In genomic region chr7:74092964-74093339, GRCh38 we compare ENCODE assay signal across 8 cellular contexts. TPM values are rescaled to one million over a fixed set of nuclear protein-coding genes. Genes with fewer than 3 reads are reported as not detected.
DNase-seq lines count a peak whose midpoint lies in the region; ATAC-seq and TF ChIP-seq lines count a peak whose summit lies in the region.

No MANE protein-coding gene starts in this region.

- H3K4me1 Mint-ChIP-seq in activated B cell treated with CpG ODN at 0.5 μM for 24 hours: peaks cover 41% of the 10 kb centered on the region
- H3K4me1 Mint-ChIP-seq in progenitor cell of endocrine pancreas (ENCODE audit: low read depth): peaks cover 9% of the 10 kb centered on the region

- H3K4me3 ChIP-seq in AG04450 (ENCODE audit: low read depth, low read length) (no peak overlapping the region), uterus (no peak overlapping the region)

- peaks cover 22% of the 10 kb centered on the region for H3K36me3 Mint-ChIP-seq in activated B cell treated with CpG ODN at 0.5 μM for 24 hours (ENCODE audit: low read depth)
- H3K36me3 Mint-ChIP-seq in progenitor cell of endocrine pancreas (ENCODE audit: insufficient read depth): peaks cover 16% of the 10 kb centered on the region

- TF ChIP-seq CTCF in AG04450 (IDR thresholded peaks at IDR 0.05; ENCODE audit: low read depth, low read length): no peak
- no peak for TF ChIP-seq CTCF in activated B cell treated with CpG ODN at 0.5 μM for 24 hours (IDR thresholded peaks at IDR 0.05)
- no peak for TF ChIP-seq CTCF in uterus (IDR thresholded peaks at IDR 0.05)
- TF ChIP-seq CTCF in progenitor cell of endocrine pancreas (IDR thresholded peaks at IDR 0.05; ENCODE audit: unreplicated experiment): no peak

- intact Hi-C loops in activated B cell treated with CpG ODN at 0.5 μM for 24 hours (cut with micrococcal nuclease): no loop called here
- intact Hi-C loops in uterus (cut with DNase I; ENCODE audit: low total_unique reads): no loop called here

- no peaks in the 10 kb centered on the region for H3K36me3 ChIP-seq in uterus

- POLR2A ChIA-PET in AG04450 (lab: Yijun Ruan, JAX): interaction anchor here (0.7 to 1.5 kb wide), 2 partner anchors 9 to 14 kb away, joined by 4 to 9 read pairs; partner anchors contain the start of gene LIMK1
- POLR2A ChIA-PET in activated B cell treated with CpG ODN at 0.5 μM for 24 hours (lab: Charles Lee): interaction anchor here (0.5 to 4.2 kb wide), 6 partner anchors 8 to 81 kb away, joined by 4 to 59 read pairs (median 9); partner anchors contain the start of genes EIF4H and LIMK1

- DNase-seq in AG04450 (ENCODE audit: low read depth, low spot score) (no peak), activated B cell treated with CpG ODN at 0.5 μM for 24 hours (no peak), left lobe of liver (ENCODE audit: low spot score) (no peak), uterus (peak; percentile 42 to 48), LoVo (ENCODE audit: low spot score) (no peak), progenitor cell of endocrine pancreas (ENCODE audit: low spot score, unreplicated experiment) (no peak)

- H3K27me3 Mint-ChIP-seq in activated B cell treated with CpG ODN at 0.5 μM for 24 hours: no peaks in the 10 kb centered on the region
- H3K27me3 Mint-ChIP-seq in progenitor cell of endocrine pancreas: no peaks in the 10 kb centered on the region

- H3K9me3 Mint-ChIP-seq in activated B cell treated with CpG ODN at 0.5 μM for 24 hours: peaks cover 2% of the 10 kb centered on the region
- H3K9me3 Mint-ChIP-seq in progenitor cell of endocrine pancreas (ENCODE audit: low read depth): no peaks in the 10 kb centered on the region

- ATAC-seq in GM19023 (IDR thresholded peaks at IDR 0.05; ENCODE audit: unreplicated experiment) (peak; percentile 69), HG03060 (IDR thresholded peaks at IDR 0.05; ENCODE audit: low read depth, unreplicated experiment) (peak; percentile 38), activated B cell treated with CpG ODN at 0.5 μM for 24 hours (ENCODE audit: low read depth) (peak; percentile 23), left lobe of liver (peak; percentile 52)

- CTCF ChIA-PET in AG04450 (lab: Charles Lee) (no interaction called here), activated B cell treated with CpG ODN at 0.5 μM for 24 hours (lab: Charles Lee) (interaction anchor here (1.1 kb wide), 1 partner anchor 8 kb away, joined by 3 read pairs; no protein-coding TSS in a partner anchor)

- peak overlapping the region; percentile 90 for H3K4me3 Mint-ChIP-seq in activated B cell treated with CpG ODN at 0.5 μM for 24 hours
- H3K4me3 Mint-ChIP-seq in progenitor cell of endocrine pancreas (ENCODE audit: low read depth): no peak overlapping the region

- peaks cover 23% of the 10 kb centered on the region for H3K9me3 ChIP-seq in AG04450 (ENCODE audit: control insufficient read depth, insufficient read depth, low read length)
- H3K9me3 ChIP-seq in uterus: no peaks in the 10 kb centered on the region

- no peak for TF ChIP-seq POLR2A in uterus (IDR thresholded peaks at IDR 0.05)

- H3K27ac Mint-ChIP-seq in activated B cell treated with CpG ODN at 0.5 μM for 24 hours: peak overlapping the region; percentile 95
- H3K27ac Mint-ChIP-seq in progenitor cell of endocrine pancreas: no peak overlapping the region

- H3K4me1 ChIP-seq in uterus: peaks cover 0 to 6% of the 10 kb centered on the region in 2 donors

- peak overlapping the region; percentile 90 for H3K27ac ChIP-seq in AG04450 (ENCODE audit: low read depth, low read length)
- H3K27ac ChIP-seq in uterus: peak overlapping the region; percentile 32 to 60

- H3K27me3 ChIP-seq in AG04450 (ENCODE audit: control insufficient read depth, insufficient read depth, low read length) (no peaks in the 10 kb centered on the region), uterus (no peaks in the 10 kb centered on the region)

RNA-seq across cellular contexts. Expression of gene LIMK1, which starts 9.3 kb away (rescaled TPM):
- 33.0 and 52.8 TPM in 2 replicates for polyA plus RNA-seq in AG04450 (2011; rRNA removed)
- polyA minus RNA-seq in AG04450 (2011; rRNA and poly(A)+ RNA removed): 62.0 and 83.4 TPM in 2 replicates
- total RNA-seq in activated B cell treated with CpG ODN at 0.5 μM for 24 hours (59.6 and 62.7 TPM in 2 replicates), left lobe of liver (3.7 TPM), uterus (10 to 100 TPM in 2 of 4 donors, 1 to 10 TPM in 2; 1.8 to 22.4 (median 11.4) TPM), progenitor cell of endocrine pancreas (62.7 and 65.1 TPM in 2 replicates)

Comparison
In these comparisons a context has a peak if more than half of its experiments do, and no peak if none do; other contexts are left out.
1. DNase-seq: peak in uterus (2 of 2); none in AG04450 (single experiment), activated B cell treated with CpG ODN at 0.5 μM for 24 hours (single experiment), left lobe of liver (single experiment), LoVo (single experiment) and progenitor cell of endocrine pancreas (single experiment).
2. Peak in every context shown above with its lines, with median percentiles within 50 percentile points of each other: ATAC-seq.